Comparison of ENCODE assay signal across 25 cellular contexts in the genomic region with DNA sequence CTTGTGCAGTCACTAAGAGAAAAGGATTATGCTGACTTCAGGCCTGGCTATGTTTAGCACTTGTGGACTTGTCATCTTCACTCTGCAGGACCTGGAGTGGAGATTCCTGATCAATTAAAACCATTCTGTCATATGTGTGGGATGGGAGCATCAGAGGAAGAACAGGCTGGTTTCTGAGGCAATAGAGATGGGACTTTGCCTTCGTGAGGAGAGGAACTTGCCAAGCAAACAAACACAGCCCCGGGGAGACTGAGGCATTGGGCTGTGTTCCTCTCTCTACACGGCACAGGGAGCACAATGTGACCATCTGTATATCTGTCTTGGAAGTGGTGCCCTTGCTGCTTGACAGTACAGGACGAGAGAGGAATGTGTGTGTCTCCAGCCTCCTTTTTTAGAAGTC. TPM values are rescaled to one million over a fixed set of nuclear protein-coding genes. Genes with fewer than 3 reads are reported as not detected.
"Had no signal": no experiment of that assay in that cellular context is flagged by ENCODE, and none has a peak within 500 bp of the region (broad histone marks: within the 10 kb centered on the region; RNA-seq: fewer than 3 reads in every experiment).

No MANE protein-coding gene starts in this region.

- H3K36me3 ChIP-seq: gastrocnemius medialis, left lung, prostate gland, right atrium auricular region, thoracic aorta, tibial nerve, upper lobe of left lung, uterus had no signal

- ATAC-seq: esophagus mucosa; gastrocnemius medialis; left lung; naive thymus-derived CD8-positive, alpha-beta T cell; sciatic nerve; stimulated activated effector memory CD8-positive, alpha-beta T cell treated with anti-CD3 and anti-CD28 coated beads, Interleukin-12 subunit alpha, Interleukin-12 subunit beta, amount 100 ng/mL, for 72 hours; stimulated activated naive CD8-positive, alpha-beta T cell treated with anti-CD3 and anti-CD28 coated beads, Interleukin-15, Interleukin-2, amounts not matched to agents 100 U/mL and 50 U/mL, for 24 hours had no signal

- H3K27ac Mint-ChIP-seq: dendritic cell treated with granulocyte-macrophage colony-stimulating factor and Interleukin-4, amounts not matched to agents 40 ng/mL and 50 ng/mL, for 4 days; endodermal cell; mesothelial cell of epicardium; stimulated activated effector memory CD8-positive, alpha-beta T cell treated with anti-CD3 and anti-CD28 coated beads, Interleukin-12 subunit alpha, Interleukin-12 subunit beta, amount 100 ng/mL, for 72 hours had no signal

- H3K9me3 ChIP-seq: gastrocnemius medialis, left lung, prostate gland, right atrium auricular region, thoracic aorta, tibial nerve, upper lobe of left lung, uterus had no signal

- DNase-seq: effector CD8-positive, alpha-beta T cell; endodermal cell; foreskin fibroblast; gastrocnemius medialis; kidney; left lung; mesenchymal stem cell; naive thymus-derived CD8-positive, alpha-beta T cell; nephron progenitor cell; nucleus accumbens; stimulated activated CD4-positive, alpha-beta T cell treated with anti-CD3 and anti-CD28 coated beads, Interleukin-2, amount 100 ng/mL, for 24 hours; stimulated activated CD4-positive, alpha-beta T cell treated with anti-CD3 and anti-CD28 coated beads, Interleukin-4, amount 100 ng/mL, for 24 hours; stimulated activated naive CD8-positive, alpha-beta T cell treated with anti-CD3 and anti-CD28 coated beads, Interleukin-15, Interleukin-2, amounts not matched to agents 100 U/mL and 50 U/mL, for 24 hours; upper lobe of left lung; uterus had no signal

- H3K36me3 Mint-ChIP-seq: stimulated activated effector memory CD8-positive, alpha-beta T cell treated with anti-CD3 and anti-CD28 coated beads, Interleukin-12 subunit alpha, Interleukin-12 subunit beta, amount 100 ng/mL, for 72 hours had no signal

- H3K27ac ChIP-seq: epithelial cell of prostate, gastrocnemius medialis, left lung, prostate gland, right atrium auricular region, thoracic aorta, tibial nerve, upper lobe of left lung, uterus had no signal

- H3K9me3 Mint-ChIP-seq: dendritic cell treated with granulocyte-macrophage colony-stimulating factor and Interleukin-4, amounts not matched to agents 40 ng/mL and 50 ng/mL, for 4 days; endodermal cell; mesothelial cell of epicardium; naive thymus-derived CD8-positive, alpha-beta T cell; nephron progenitor cell; stimulated activated effector memory CD8-positive, alpha-beta T cell treated with anti-CD3 and anti-CD28 coated beads, Interleukin-12 subunit alpha, Interleukin-12 subunit beta, amount 100 ng/mL, for 72 hours had no signal

- H3K27me3 ChIP-seq: gastrocnemius medialis, left lung, right atrium auricular region, tibial nerve, upper lobe of left lung, uterus had no signal

- H3K4me3 ChIP-seq: gastrocnemius medialis, left lung, prostate gland, right atrium auricular region, thoracic aorta, tibial nerve, upper lobe of left lung, uterus had no signal

- H3K4me1 ChIP-seq: left lung, prostate gland, right atrium auricular region, tibial nerve, uterus had no signal

- H3K4me3 Mint-ChIP-seq: dendritic cell treated with granulocyte-macrophage colony-stimulating factor and Interleukin-4, amounts not matched to agents 40 ng/mL and 50 ng/mL, for 4 days; endodermal cell; mesothelial cell of epicardium; naive thymus-derived CD8-positive, alpha-beta T cell; nephron progenitor cell; stimulated activated effector memory CD8-positive, alpha-beta T cell treated with anti-CD3 and anti-CD28 coated beads, Interleukin-12 subunit alpha, Interleukin-12 subunit beta, amount 100 ng/mL, for 72 hours had no signal

- H3K4me1 Mint-ChIP-seq: endodermal cell had no signal

RNA-seq across cellular contexts. Expression of gene VASH2, which starts 23.1 kb away (rescaled TPM):
- total RNA-seq: naive thymus-derived CD8-positive, alpha-beta T cell had no signal
